1 cellular context compared by ENCODE assay signal in the genomic region with DNA sequence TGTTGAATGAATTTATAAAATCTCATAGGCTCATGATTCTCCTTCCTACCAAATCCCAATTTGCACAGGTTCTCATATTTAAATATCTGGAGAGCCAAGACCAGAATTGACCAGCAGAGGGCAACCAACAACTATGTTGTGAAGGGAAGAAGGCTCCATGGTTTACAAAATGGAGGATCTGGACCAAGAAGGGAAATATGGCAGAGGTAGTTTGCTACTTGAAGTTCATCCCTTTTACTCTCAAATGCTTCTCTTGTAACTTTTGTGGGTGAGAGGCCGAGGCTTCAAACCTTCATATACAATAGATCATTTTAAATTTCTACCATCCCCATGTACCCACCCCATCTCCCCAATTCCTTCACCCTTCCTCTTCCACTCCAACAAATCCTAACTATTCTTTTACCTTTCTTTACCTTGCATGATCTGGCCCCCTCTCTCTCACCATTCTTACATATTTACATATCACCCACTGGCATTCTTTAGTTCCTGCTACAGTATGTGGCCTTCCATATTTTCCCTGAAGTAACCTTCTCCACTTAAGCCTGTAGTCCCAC.
TF ChIP-seq lines count a peak whose summit lies in the region.

No MANE protein-coding gene starts in this region.

TF ChIP-seq in GM23338, 12 proteins besides CTCF, POLR2A, EP300 and RAD21 (continued from another document):
- TF ChIP-seq ZNF331 (CRISPR knock-in tag; IDR thresholded peaks at IDR 0.05; ENCODE audit: low read depth) (no peak), ZNF114 (CRISPR knock-in tag; IDR thresholded peaks at IDR 0.05) (0 out of 2 replicates have a peak, but pooled peaks have one; percentile 66), STAT1 (IDR thresholded peaks at IDR 0.05; ENCODE audit: unreplicated experiment) (no peak)
- TF ChIP-seq, protein P1, sequence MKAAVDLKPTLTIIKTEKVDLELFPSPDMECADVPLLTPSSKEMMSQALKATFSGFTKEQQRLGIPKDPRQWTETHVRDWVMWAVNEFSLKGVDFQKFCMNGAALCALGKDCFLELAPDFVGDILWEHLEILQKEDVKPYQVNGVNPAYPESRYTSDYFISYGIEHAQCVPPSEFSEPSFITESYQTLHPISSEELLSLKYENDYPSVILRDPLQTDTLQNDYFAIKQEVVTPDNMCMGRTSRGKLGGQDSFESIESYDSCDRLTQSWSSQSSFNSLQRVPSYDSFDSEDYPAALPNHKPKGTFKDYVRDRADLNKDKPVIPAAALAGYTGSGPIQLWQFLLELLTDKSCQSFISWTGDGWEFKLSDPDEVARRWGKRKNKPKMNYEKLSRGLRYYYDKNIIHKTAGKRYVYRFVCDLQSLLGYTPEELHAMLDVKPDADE (IDR thresholded peaks at IDR 0.05), result no peak
